40 cellular contexts compared by ENCODE assay signal in genomic region chr3:141726483-141726882, GRCh38. TPM values are rescaled to one million over a fixed set of nuclear protein-coding genes. Genes with fewer than 3 reads are reported as not detected.
"Had no signal": no experiment of that assay in that cellular context is flagged by ENCODE, and none has a peak within 500 bp of the region (broad histone marks: within the 10 kb centered on the region; RNA-seq: fewer than 3 reads in every experiment).

No MANE protein-coding gene starts in this region.

- DNase-seq: activated effector memory CD4-positive, alpha-beta T cell treated with anti-CD3 and anti-CD28 coated beads, Interleukin-2, amount 50 U/mL, for 16 hours; activated effector memory CD4-positive, alpha-beta T cell treated with Interleukin-2 at 50 U/mL for 16 hours; activated gamma-delta T cell; activated gamma-delta T cell treated with Interleukin-2 at 50 U/mL for 16 hours; activated naive CD4-positive, alpha-beta T cell; activated naive CD4-positive, alpha-beta T cell treated with anti-CD3 and anti-CD28 coated beads for 36 hours; activated naive CD4-positive, alpha-beta T cell treated with anti-CD3 and anti-CD28 coated beads, Interleukin-2, amount 10 ng/mL, durations not matched to agents 7 days and 5 days; activated naive CD4-positive, alpha-beta T cell treated with anti-CD3 and anti-CD28 coated beads, Interleukin-2, amount 50 U/mL, for 16 hours; activated naive CD4-positive, alpha-beta T cell treated with Interleukin-2 at 50 U/mL for 16 hours; activated naive CD8-positive, alpha-beta T cell treated with anti-CD3 and anti-CD28 coated beads for 36 hours; activated naive CD8-positive, alpha-beta T cell treated with anti-CD3 and anti-CD28 coated beads, Interleukin-2, amount 10 ng/mL, durations not matched to agents 7 days and 5 days; activated naive CD8-positive, alpha-beta T cell treated with anti-CD3 and anti-CD28 coated beads, Interleukin-2, amount 50 U/mL, for 24 hours; activated T-cell treated with anti-CD3 and anti-CD28 coated beads, Interleukin-2, amount 50 U/mL, for 4 hours; activated T-cell treated with anti-CD3 and anti-CD28 coated beads, Interleukin-2, amount 50 U/mL, for 48 hours; activated T-cell treated with anti-CD3 and anti-CD28 coated beads, Interleukin-2, amount 50 U/mL, for 72 hours; adrenal gland; amniotic stem cell; amygdala; anterior cingulate cortex; aorta; body of pancreas; brain microvascular endothelial cell; caudate nucleus; central memory CD4-positive, alpha-beta T cell; cerebellar nuclear complex had no signal

- ATAC-seq: activated naive CD4-positive, alpha-beta T cell treated with anti-CD3 and anti-CD28 coated beads, Interleukin-2, amount 50 U/mL, for 72 hours; activated naive CD8-positive, alpha-beta T cell treated with anti-CD3 and anti-CD28 coated beads, Interleukin-2, amount 50 U/mL, for 24 hours; activated T-cell treated with anti-CD3 and anti-CD28 coated beads, Interleukin-2, amount 50 U/mL, for 4 hours; activated T-cell treated with anti-CD3 and anti-CD28 coated beads, Interleukin-2, amount 50 U/mL, for 72 hours; activated T-helper 17 cell treated with anti-CD3 and anti-CD28 coated beads, Interleukin-2, amount 50 U/mL, for 72 hours; body of pancreas had no signal

- H3K4me3 Mint-ChIP-seq: activated naive CD4-positive, alpha-beta T cell treated with anti-CD3 and anti-CD28 coated beads for 36 hours; activated naive CD4-positive, alpha-beta T cell treated with anti-CD3 and anti-CD28 coated beads, Interleukin-2, amount 10 ng/mL, durations not matched to agents 7 days and 5 days; activated naive CD4-positive, alpha-beta T cell treated with anti-CD3 and anti-CD28 coated beads, Interleukin-2, amount 50 U/mL, for 24 hours; activated naive CD8-positive, alpha-beta T cell; activated naive CD8-positive, alpha-beta T cell treated with anti-CD3 and anti-CD28 coated beads for 36 hours; activated naive CD8-positive, alpha-beta T cell treated with anti-CD3 and anti-CD28 coated beads, Interleukin-2, amount 10 ng/mL, durations not matched to agents 7 days and 5 days; activated naive CD8-positive, alpha-beta T cell treated with anti-CD3 and anti-CD28 coated beads, Interleukin-2, amount 50 U/mL, for 24 hours; activated T-cell treated with anti-CD3 and anti-CD28 coated beads, Interleukin-2, amount 50 U/mL, for 4 hours; activated T-cell treated with anti-CD3 and anti-CD28 coated beads, Interleukin-2, amount 50 U/mL, for 72 hours; activated T-helper 1 cell treated with anti-CD3 and anti-CD28 coated beads, Interleukin-12 subunit alpha, Interleukin-12 subunit beta, Interleukin-2, Interleukin-4 antibody, amounts not matched to agents 30 ng/mL and 10 ng/mL and 1 ng/mL, durations not matched to agents 14 hours and 24 hours and 36 hours; activated T-helper 17 cell treated with anti-CD3 and anti-CD28 coated beads, Interleukin-2, amount 50 U/mL, for 72 hours; brain; central memory CD8-positive, alpha-beta T cell had no signal

- H3K9me3 Mint-ChIP-seq: activated naive CD4-positive, alpha-beta T cell treated with anti-CD3 and anti-CD28 coated beads for 36 hours; activated naive CD4-positive, alpha-beta T cell treated with anti-CD3 and anti-CD28 coated beads, Interleukin-2, amount 10 ng/mL, durations not matched to agents 7 days and 5 days; activated naive CD4-positive, alpha-beta T cell treated with anti-CD3 and anti-CD28 coated beads, Interleukin-2, amount 50 U/mL, for 24 hours; activated naive CD4-positive, alpha-beta T cell treated with anti-CD3 and anti-CD28 coated beads, Interleukin-2, amount 50 U/mL, for 72 hours; activated naive CD8-positive, alpha-beta T cell treated with anti-CD3 and anti-CD28 coated beads for 36 hours; activated naive CD8-positive, alpha-beta T cell treated with anti-CD3 and anti-CD28 coated beads, Interleukin-2, amount 10 ng/mL, durations not matched to agents 7 days and 5 days; activated naive CD8-positive, alpha-beta T cell treated with anti-CD3 and anti-CD28 coated beads, Interleukin-2, amount 50 U/mL, for 24 hours; activated T-cell treated with anti-CD3 and anti-CD28 coated beads, Interleukin-2, amount 50 U/mL, for 4 hours; activated T-cell treated with anti-CD3 and anti-CD28 coated beads, Interleukin-2, amount 50 U/mL, for 72 hours; activated T-helper 1 cell treated with anti-CD3 and anti-CD28 coated beads, Interleukin-12 subunit alpha, Interleukin-12 subunit beta, Interleukin-2, Interleukin-4 antibody, amounts not matched to agents 30 ng/mL and 10 ng/mL and 1 ng/mL, durations not matched to agents 14 hours and 24 hours and 36 hours; activated T-helper 17 cell treated with anti-CD3 and anti-CD28 coated beads, Interleukin-2, amount 50 U/mL, for 72 hours; activated T-helper 2 cell treated with anti-CD3 and anti-CD28 coated beads, Interferon-gamma antibody, Interleukin-2, Interleukin-4, amounts not matched to agents 10 μg/mL and 5 μg/mL and 100 μg/mL, durations not matched to agents 14 hours and 24 hours and 36 hours; brain; central memory CD8-positive, alpha-beta T cell had no signal

- H3K27me3 Mint-ChIP-seq: activated naive CD4-positive, alpha-beta T cell treated with anti-CD3 and anti-CD28 coated beads, Interleukin-2, amount 50 U/mL, for 24 hours; activated naive CD8-positive, alpha-beta T cell; activated naive CD8-positive, alpha-beta T cell treated with anti-CD3 and anti-CD28 coated beads for 36 hours; activated naive CD8-positive, alpha-beta T cell treated with anti-CD3 and anti-CD28 coated beads, Interleukin-2, amount 50 U/mL, for 24 hours; brain had no signal

- FAIRE-seq: astrocyte, bronchial epithelial cell, colon had no signal

- H3K27ac Mint-ChIP-seq: activated naive CD4-positive, alpha-beta T cell treated with anti-CD3 and anti-CD28 coated beads for 36 hours; activated naive CD4-positive, alpha-beta T cell treated with anti-CD3 and anti-CD28 coated beads, Interleukin-2, amount 10 ng/mL, durations not matched to agents 7 days and 5 days; activated naive CD4-positive, alpha-beta T cell treated with anti-CD3 and anti-CD28 coated beads, Interleukin-2, amount 50 U/mL, for 24 hours; activated naive CD4-positive, alpha-beta T cell treated with anti-CD3 and anti-CD28 coated beads, Interleukin-2, amount 50 U/mL, for 72 hours; activated naive CD8-positive, alpha-beta T cell; activated naive CD8-positive, alpha-beta T cell treated with anti-CD3 and anti-CD28 coated beads for 36 hours; activated naive CD8-positive, alpha-beta T cell treated with anti-CD3 and anti-CD28 coated beads, Interleukin-2, amount 10 ng/mL, durations not matched to agents 7 days and 5 days; activated naive CD8-positive, alpha-beta T cell treated with anti-CD3 and anti-CD28 coated beads, Interleukin-2, amount 50 U/mL, for 24 hours; activated T-cell treated with anti-CD3 and anti-CD28 coated beads, Interleukin-2, amount 50 U/mL, for 72 hours; activated T-helper 1 cell treated with anti-CD3 and anti-CD28 coated beads, Interleukin-12 subunit alpha, Interleukin-12 subunit beta, Interleukin-2, Interleukin-4 antibody, amounts not matched to agents 30 ng/mL and 10 ng/mL and 1 ng/mL, durations not matched to agents 14 hours and 24 hours and 36 hours; activated T-helper 17 cell treated with anti-CD3 and anti-CD28 coated beads, Interleukin-2, amount 50 U/mL, for 72 hours; activated T-helper 2 cell treated with anti-CD3 and anti-CD28 coated beads, Interferon-gamma antibody, Interleukin-2, Interleukin-4, amounts not matched to agents 10 μg/mL and 5 μg/mL and 100 μg/mL, durations not matched to agents 14 hours and 24 hours and 36 hours; brain had no signal

- H3K36me3 ChIP-seq: adrenal gland, ascending aorta, brain microvascular endothelial cell, breast epithelium, cardiac muscle cell had no signal

- H3K4me3 ChIP-seq: adrenal gland, ascending aorta, body of pancreas, breast epithelium, cardiac muscle cell had no signal

- H3K36me3 Mint-ChIP-seq: activated naive CD4-positive, alpha-beta T cell treated with anti-CD3 and anti-CD28 coated beads, Interleukin-2, amount 10 ng/mL, durations not matched to agents 7 days and 5 days; activated naive CD4-positive, alpha-beta T cell treated with anti-CD3 and anti-CD28 coated beads, Interleukin-2, amount 50 U/mL, for 24 hours; activated naive CD4-positive, alpha-beta T cell treated with anti-CD3 and anti-CD28 coated beads, Interleukin-2, amount 50 U/mL, for 72 hours; activated naive CD8-positive, alpha-beta T cell; activated naive CD8-positive, alpha-beta T cell treated with anti-CD3 and anti-CD28 coated beads for 36 hours; activated naive CD8-positive, alpha-beta T cell treated with anti-CD3 and anti-CD28 coated beads, Interleukin-2, amount 10 ng/mL, durations not matched to agents 7 days and 5 days; brain had no signal

- H3K4me1 Mint-ChIP-seq: activated naive CD4-positive, alpha-beta T cell treated with anti-CD3 and anti-CD28 coated beads, Interleukin-2, amount 10 ng/mL, durations not matched to agents 7 days and 5 days; activated naive CD4-positive, alpha-beta T cell treated with anti-CD3 and anti-CD28 coated beads, Interleukin-2, amount 50 U/mL, for 24 hours; activated naive CD8-positive, alpha-beta T cell treated with anti-CD3 and anti-CD28 coated beads for 36 hours; activated naive CD8-positive, alpha-beta T cell treated with anti-CD3 and anti-CD28 coated beads, Interleukin-2, amount 10 ng/mL, durations not matched to agents 7 days and 5 days; activated naive CD8-positive, alpha-beta T cell treated with anti-CD3 and anti-CD28 coated beads, Interleukin-2, amount 50 U/mL, for 24 hours; activated T-helper 17 cell treated with anti-CD3 and anti-CD28 coated beads, Interleukin-2, amount 50 U/mL, for 72 hours; central memory CD8-positive, alpha-beta T cell had no signal

- H3K27ac ChIP-seq: adrenal gland, ascending aorta, body of pancreas, brain microvascular endothelial cell, breast epithelium, cardiac muscle cell had no signal

- H3K27me3 ChIP-seq: adrenal gland, ascending aorta, body of pancreas, brain microvascular endothelial cell, breast epithelium, cardiac muscle cell had no signal

- H3K9me3 ChIP-seq: adrenal gland, ascending aorta, body of pancreas, breast epithelium had no signal

- H3K4me1 ChIP-seq: adrenal gland, ascending aorta, body of pancreas, breast epithelium had no signal

RNA-seq across cellular contexts. Expression of gene GRK7, which starts 36.7 kb away (rescaled TPM):
- total RNA-seq: activated naive CD4-positive, alpha-beta T cell treated with anti-CD3 and anti-CD28 coated beads for 36 hours; activated naive CD4-positive, alpha-beta T cell treated with anti-CD3 and anti-CD28 coated beads, Interleukin-2, amount 50 U/mL, for 72 hours; activated naive CD8-positive, alpha-beta T cell treated with anti-CD3 and anti-CD28 coated beads for 36 hours; activated naive CD8-positive, alpha-beta T cell treated with anti-CD3 and anti-CD28 coated beads, Interleukin-2, amount 10 ng/mL, durations not matched to agents 7 days and 5 days; activated T-cell treated with anti-CD3 and anti-CD28 coated beads, Interleukin-2, amount 50 U/mL, for 4 hours; activated T-cell treated with anti-CD3 and anti-CD28 coated beads, Interleukin-2, amount 50 U/mL, for 72 hours; activated T-helper 1 cell treated with anti-CD3 and anti-CD28 coated beads, Interleukin-12 subunit alpha, Interleukin-12 subunit beta, Interleukin-2, Interleukin-4 antibody, amounts not matched to agents 30 ng/mL and 10 ng/mL and 1 ng/mL, durations not matched to agents 14 hours and 24 hours and 36 hours; activated T-helper 2 cell treated with anti-CD3 and anti-CD28 coated beads, Interferon-gamma antibody, Interleukin-2, Interleukin-4, amounts not matched to agents 10 μg/mL and 5 μg/mL and 100 μg/mL, durations not matched to agents 14 hours and 24 hours and 36 hours; ascending aorta; astrocyte; body of pancreas; bronchial epithelial cell; cardiac muscle cell; chondrocyte had no signal
- polyA plus RNA-seq: aorta, cardiac muscle cell had no signal
